Comparison of ENCODE assay signal across 2 cellular contexts in genomic region chr7:146285418-146285817, GRCh38.
A peak's percentile ranks its signal among the peaks of the same experiment; 100 is the strongest.
TF ChIP-seq lines count a peak whose summit lies in the region.

No MANE protein-coding gene starts in this region.

TF ChIP-seq in HepG2, 621 proteins besides CTCF, POLR2A, EP300 and RAD21 (continued from another document):
- TF ChIP-seq, protein P1, sequence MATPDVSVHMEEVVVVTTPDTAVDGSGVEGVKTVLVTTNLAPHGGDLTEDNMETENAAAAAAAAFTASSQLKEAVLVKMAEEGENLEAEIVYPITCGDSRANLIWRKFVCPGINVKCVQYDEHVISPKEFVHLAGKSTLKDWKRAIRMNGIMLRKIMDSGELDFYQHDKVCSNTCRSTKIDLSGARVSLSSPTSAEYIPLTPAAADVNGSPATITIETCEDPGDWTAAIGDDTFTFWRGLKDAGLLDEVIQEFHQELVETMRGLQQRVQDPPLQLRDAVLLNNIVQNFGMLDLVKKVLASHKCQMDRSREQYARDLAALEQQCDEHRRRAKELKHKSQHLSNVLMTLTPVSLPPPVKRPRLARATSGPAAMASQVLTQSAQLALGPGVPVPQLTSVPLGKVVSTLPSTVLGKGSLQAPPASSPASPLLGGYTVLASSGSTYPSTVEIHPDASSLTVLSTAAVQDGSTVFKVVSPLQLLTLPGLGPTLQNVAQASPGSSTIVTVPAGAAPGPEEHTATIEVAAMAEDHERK (CRISPR knock-in tag; IDR thresholded peaks at IDR 0.05; ENCODE audit: low read depth) = no peak
- TF ChIP-seq MXI1 (IDR thresholded peaks at IDR 0.05; ENCODE audit: borderline replicate concordance, low read depth, low read length) (no peak), DPF2 (CRISPR knock-in tag; IDR thresholded peaks at IDR 0.05; ENCODE audit: borderline replicate concordance, low read depth) (no peak), ZNF510 (CRISPR knock-in tag; IDR thresholded peaks at IDR 0.05; ENCODE audit: low read depth) (no peak), ZNF180 (CRISPR knock-in tag; IDR thresholded peaks at IDR 0.05; ENCODE audit: borderline replicate concordance, low read depth) (no peak), KDM5A (IDR thresholded peaks at IDR 0.05; ENCODE audit: borderline replicate concordance, low read length) (no peak), MTA3 (CRISPR knock-in tag; IDR thresholded peaks at IDR 0.05) (no peak), HNRNPK (IDR thresholded peaks at IDR 0.05; ENCODE audit: low read depth, low read length, poor library complexity, severe bottlenecking) (peak; percentile 85), PCBP1 (IDR thresholded peaks at IDR 0.05; ENCODE audit: borderline replicate concordance, low read depth, low read length) (0 out of 2 replicates have a peak, but pooled peaks have one; percentile 70)

TF ChIP-seq in K562, 482 proteins besides CTCF, POLR2A, EP300 and RAD21 (continued from another document):
- no peak for TF ChIP-seq SNIP1 (IDR thresholded peaks at IDR 0.05; ENCODE audit: low read depth)
- TF ChIP-seq NCOR1 (IDR thresholded peaks at IDR 0.05) = no peak
- TF ChIP-seq PCBP2 (IDR thresholded peaks at IDR 0.05; ENCODE audit: low read depth, low read length, poor library complexity, severe bottlenecking) = peak; percentile 88
- no peak for TF ChIP-seq ZNF668 (CRISPR knock-in tag; IDR thresholded peaks at IDR 0.05)
- no peak for TF ChIP-seq NFATC3 (IDR thresholded peaks at IDR 0.05)
- no peak for TF ChIP-seq HMGN3 (IDR thresholded peaks at IDR 0.05; ENCODE audit: borderline replicate concordance, extremely low read depth, insufficient read length, low read depth, low read length)
